8 cellular contexts compared by ENCODE assay signal in the genomic region with DNA sequence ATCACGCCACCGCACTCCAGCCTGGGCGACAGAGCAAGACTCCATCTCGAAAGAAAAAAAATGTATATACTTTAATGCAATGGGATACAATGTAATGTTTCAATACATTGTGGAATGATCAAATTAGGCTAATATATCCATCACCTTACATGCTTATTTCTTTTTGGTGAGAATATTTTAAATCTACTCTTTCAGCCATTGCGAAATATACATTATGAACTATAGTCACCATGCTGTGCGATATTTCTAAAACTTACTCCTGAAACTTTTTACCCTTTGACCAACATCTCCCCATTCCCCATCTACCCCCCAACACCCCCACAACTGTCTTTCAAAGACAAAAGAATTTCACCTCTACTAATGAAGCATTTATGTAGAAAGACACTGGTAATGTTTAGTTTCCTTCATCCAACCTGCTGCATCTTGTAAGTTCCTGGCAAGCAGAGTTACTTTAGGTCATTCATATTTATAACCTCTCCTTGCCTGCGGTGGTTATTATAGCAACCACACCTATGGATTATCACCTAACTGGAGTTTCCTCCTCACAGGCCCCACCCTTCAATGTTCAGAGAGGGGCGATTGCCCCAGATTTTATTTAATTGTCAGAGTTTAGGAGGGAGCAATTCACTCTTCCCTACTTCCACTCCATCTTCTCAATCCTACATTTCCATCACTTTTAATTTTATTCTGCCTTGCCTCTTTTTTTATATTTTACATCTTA. TPM values are rescaled to one million over a fixed set of nuclear protein-coding genes. Genes with fewer than 3 reads are reported as not detected.
DNase-seq lines count a peak whose midpoint lies in the region; TF ChIP-seq lines count a peak whose summit lies in the region.

No MANE protein-coding gene starts in this region.

- no peaks in the 10 kb centered on the region; the same call in 1 of the 2 replicates for H4K20me1 ChIP-seq in MM.1S (ENCODE audit: insufficient read depth, low read length)

- H2AK5ac ChIP-seq in neuronal stem cell (ENCODE audit: low read depth, low read length), result no peak overlapping the region

- H3F3A ChIP-seq in MM.1S (ENCODE audit: insufficient read depth, low read length), result peaks cover 17% of the 10 kb centered on the region

- H3K79me2 ChIP-seq in MM.1S (ENCODE audit: low read length), result peaks cover 34% of the 10 kb centered on the region

- CTCF ChIA-PET in CD8-positive, alpha-beta memory T cell (lab: Charles Lee), result interaction anchor here (1.1 to 1.7 kb wide), 4 partner anchors 19 to 152 kb away, joined by 3 to 7 read pairs (median 3); a partner anchor contains a TSS

- H3K27me3 Mint-ChIP-seq in CD8-positive, alpha-beta memory T cell, result peaks cover 6 to 7% of the 10 kb centered on the region in 2 donors

- no peaks in the 10 kb centered on the region for H3K9me3 Mint-ChIP-seq in CD8-positive, alpha-beta memory T cell

- H2BK12ac ChIP-seq in neuronal stem cell (ENCODE audit: low read length), result no peak overlapping the region

- peak overlapping the region; percentile 77; the same call in 1 of the 2 replicates for H3K4me2 ChIP-seq in MM.1S (ENCODE audit: low read depth, low read length)
- no peak overlapping the region for H3K4me2 ChIP-seq in neuronal stem cell (ENCODE audit: insufficient read depth, low read length, poor library complexity, severe bottlenecking)

- H2BK5ac ChIP-seq in neuronal stem cell (ENCODE audit: low read length), result no peak overlapping the region

- TF ChIP-seq CTCF in MM.1S (IDR thresholded peaks at IDR 0.05; ENCODE audit: low read length), result no peak
- no peak for TF ChIP-seq CTCF in dorsolateral prefrontal cortex (IDR thresholded peaks at IDR 0.05 in 54 of 56, conservative IDR thresholded peaks at IDR 0.05 in 2 of 56; ENCODE audit: low read depth in 1 of 56, partially characterized antibody in 56 of 56)

- no CpG with 5 or more reads among the region's 8 CpGs for WGBS in neuronal stem cell (ENCODE audit: extremely low coverage in 2 of 2, insufficient read length in 2 of 2, insufficient replicate concordance in 1 of 2), 2 donors

- H3K4me1 Mint-ChIP-seq in CD8-positive, alpha-beta memory T cell, result peaks cover 21 to 32% (median 26%) of the 10 kb centered on the region in 3 donors

- H3K23ac ChIP-seq in neuronal stem cell (ENCODE audit: low read depth, low read length, poor library complexity), result no peak overlapping the region

- peak overlapping the region; percentile 85 for H3K27ac ChIP-seq in CD8-positive, alpha-beta memory T cell (ENCODE audit: low read depth, low read length)
- H3K27ac ChIP-seq in MM.1S (ENCODE audit: low read length) (no peak overlapping the region; the same call in 1 of the 2 replicates), dorsolateral prefrontal cortex (peak overlapping the region in 47 of 59 donors; percentile 58 to 96 (median 88)), neuronal stem cell (replicated peaks; ENCODE audit: low read length) (no peak overlapping the region)

- H3K14ac ChIP-seq in neuronal stem cell (ENCODE audit: low read length), result no peak overlapping the region

- DNase-seq in CD8-positive, alpha-beta memory T cell, result peak in 1 of 5 donors; percentile 0
- DNase-seq in MM.1S, result no peak
- no peak for DNase-seq in dorsolateral prefrontal cortex
- DNase-seq in neuronal stem cell (ENCODE audit: low spot score), result no peak
- DNase-seq in DMS153 (lab: John Stamatoyannopoulos, UW), result no peak
- DNase-seq in NCI-H524 (lab: John Stamatoyannopoulos, UW), result no peak
- DNase-seq in stimulated activated CD4-positive, alpha-beta T cell treated with anti-CD3 and anti-CD28 coated beads, Interleukin-2, amount 100 ng/mL, for 48 hours, result no peak
- DNase-seq in H4 (ENCODE audit: low spot score), result no peak

- no peak overlapping the region for H3K18ac ChIP-seq in neuronal stem cell (ENCODE audit: low read length)

- H3K4me3 Mint-ChIP-seq in CD8-positive, alpha-beta memory T cell, result peak overlapping the region; percentile 86 to 99 (median 95)

- H3K9me3 ChIP-seq in CD8-positive, alpha-beta memory T cell (ENCODE audit: low read length), result no peaks in the 10 kb centered on the region
- H3K9me3 ChIP-seq in MM.1S (replicated peaks; ENCODE audit: insufficient read depth, low read length), result no peaks in the 10 kb centered on the region
- peaks cover 0 to 4% of the 10 kb centered on the region in 2 donors for H3K9me3 ChIP-seq in neuronal stem cell (replicated peaks in 1 of 2; ENCODE audit: control insufficient read depth in 2 of 2, insufficient read depth in 1 of 2, low read depth in 1 of 2, low read length in 2 of 2)

- POLR2A ChIA-PET in CD8-positive, alpha-beta memory T cell (lab: Charles Lee), result interaction anchor here (1.2 to 3.4 kb wide), 7 partner anchors 8 to 1390 kb away, joined by 3 to 42 read pairs (median 7); a partner anchor contains a TSS

- H3K4ac ChIP-seq in neuronal stem cell (ENCODE audit: low read length), result no peak overlapping the region

- intact Hi-C loops in dorsolateral prefrontal cortex (cut with DNase I), result loop anchor here (2.0 to 10.0 kb wide), 5 partner anchors 57 to 593 kb away; a partner anchor contains a TSS

- peaks cover 0 to 12% (median 0%) of the 10 kb centered on the region in 3 donors for H3K36me3 Mint-ChIP-seq in CD8-positive, alpha-beta memory T cell

- H3K4me3 ChIP-seq in CD8-positive, alpha-beta memory T cell (ENCODE audit: low read length), result peak overlapping the region; percentile 83
- H3K4me3 ChIP-seq in MM.1S (ENCODE audit: low read length) (peak overlapping the region; percentile 81), dorsolateral prefrontal cortex (peak overlapping the region in 58 of 59 donors; percentile 64 to 99 (median 91)), neuronal stem cell (ENCODE audit: low read length in 2 of 2) (peak overlapping the region in 1 of 2 donors; percentile 82)

- H3K79me1 ChIP-seq in neuronal stem cell (ENCODE audit: low read depth, low read length), result peaks cover 3% of the 10 kb centered on the region

- no peaks in the 10 kb centered on the region for H3K9me2 ChIP-seq in MM.1S (replicated peaks; ENCODE audit: insufficient read depth, low read length)

- H4K8ac ChIP-seq in neuronal stem cell (ENCODE audit: low read depth, low read length), result no peak overlapping the region

- no peaks in the 10 kb centered on the region for H3K36me3 ChIP-seq in CD8-positive, alpha-beta memory T cell (ENCODE audit: insufficient read depth, low read length)
- H3K36me3 ChIP-seq in MM.1S (replicated peaks; ENCODE audit: insufficient read depth, low read length), result no peaks in the 10 kb centered on the region
- peaks cover 0 to 9% of the 10 kb centered on the region in 2 donors for H3K36me3 ChIP-seq in neuronal stem cell (replicated peaks in 1 of 2; ENCODE audit: control insufficient read depth in 2 of 2, insufficient read depth in 2 of 2, low read length in 2 of 2)

- H3K27me3 ChIP-seq in CD8-positive, alpha-beta memory T cell (ENCODE audit: insufficient read depth, low read length, poor library complexity, severe bottlenecking), result no peaks in the 10 kb centered on the region
- H3K27me3 ChIP-seq in MM.1S (replicated peaks; ENCODE audit: insufficient read depth, low read length) (no peaks in the 10 kb centered on the region), dorsolateral prefrontal cortex (no peaks in the 10 kb centered on the region), neuronal stem cell (ENCODE audit: control insufficient read depth in 3 of 3, insufficient read depth in 3 of 3, low read depth in 1 of 3, low read length in 3 of 3) (no peaks in the 10 kb centered on the region)

- H3K27ac Mint-ChIP-seq in CD8-positive, alpha-beta memory T cell, result peak overlapping the region; percentile 94 to 100 (median 98)

- H3K9ac ChIP-seq in MM.1S (ENCODE audit: low read length) (no peak overlapping the region), neuronal stem cell (ENCODE audit: low read depth, low read length, poor library complexity) (no peak overlapping the region)

- H2BK15ac ChIP-seq in neuronal stem cell (ENCODE audit: low read length), result no peak overlapping the region

- H3K4me1 ChIP-seq in CD8-positive, alpha-beta memory T cell (ENCODE audit: insufficient read depth, low read length), result peaks cover 26% of the 10 kb centered on the region
- peaks cover 9% of the 10 kb centered on the region for H3K4me1 ChIP-seq in MM.1S (ENCODE audit: low read length)
- H3K4me1 ChIP-seq in neuronal stem cell (ENCODE audit: control insufficient read depth in 2 of 2, insufficient read depth in 1 of 2, low read depth in 1 of 2, low read length in 2 of 2), result peaks cover 10 to 27% of the 10 kb centered on the region in 2 donors

- H2AFZ ChIP-seq in MM.1S (ENCODE audit: low read length) (peak overlapping the region; percentile 96; the same call in 1 of the 2 replicates), neuronal stem cell (ENCODE audit: low read length) (peak overlapping the region; percentile 97)

- H2BK120ac ChIP-seq in neuronal stem cell (ENCODE audit: low read depth, low read length), result no peak overlapping the region

- no peak overlapping the region for H4K91ac ChIP-seq in neuronal stem cell (ENCODE audit: low read depth, low read length, poor library complexity)

RNA-seq across cellular contexts. Expression of a gene that starts 1.2 kb away (rescaled TPM):
- total RNA-seq in CD8-positive, alpha-beta memory T cell, result 100 to 1,000 TPM; 114 to 120 TPM
- polyA plus RNA-seq in CD8-positive, alpha-beta memory T cell, result 53.9 TPM
- 10 to 100 TPM; 31.2 to 57.8 (median 42.9) TPM for total RNA-seq in dorsolateral prefrontal cortex
- 60.4 TPM for polyA plus RNA-seq in neuronal stem cell (2013, experiment 1 of 2)
- polyA plus RNA-seq in neuronal stem cell (2013, experiment 2 of 2), result 63.1 TPM
- total RNA-seq in H4 (2014; rRNA removed; shearing (Covaris generic)), result 42.6 and 46.2 TPM in 2 replicates

RNA-seq across cellular contexts. Expression of a gene that starts 57.9 kb away (rescaled TPM):
- total RNA-seq in CD8-positive, alpha-beta memory T cell, result under 1 TPM in 1 of 2 experiments, not detected in 1; 0.18 TPM
- not detected for polyA plus RNA-seq in CD8-positive, alpha-beta memory T cell
- total RNA-seq in dorsolateral prefrontal cortex, result 100 to 1,000 TPM in 1 of 120 experiments, 10 to 100 TPM in 119; 18.3 to 117 (median 41.7) TPM
- polyA plus RNA-seq in neuronal stem cell (2013, experiment 1 of 2), result 0.15 TPM
- 0.04 TPM for polyA plus RNA-seq in neuronal stem cell (2013, experiment 2 of 2)
- total RNA-seq in H4 (2014; rRNA removed; shearing (Covaris generic)), result 0.82 and 1.2 TPM in 2 replicates

Comparison
In these comparisons a context has a peak if more than half of its experiments do, and no peak if none do; other contexts are left out.
1. H3K27ac ChIP-seq: peak in CD8-positive, alpha-beta memory T cell (single experiment) and dorsolateral prefrontal cortex (47 of 59); none in MM.1S (single experiment) and neuronal stem cell (single experiment).